In the genomic region with DNA sequence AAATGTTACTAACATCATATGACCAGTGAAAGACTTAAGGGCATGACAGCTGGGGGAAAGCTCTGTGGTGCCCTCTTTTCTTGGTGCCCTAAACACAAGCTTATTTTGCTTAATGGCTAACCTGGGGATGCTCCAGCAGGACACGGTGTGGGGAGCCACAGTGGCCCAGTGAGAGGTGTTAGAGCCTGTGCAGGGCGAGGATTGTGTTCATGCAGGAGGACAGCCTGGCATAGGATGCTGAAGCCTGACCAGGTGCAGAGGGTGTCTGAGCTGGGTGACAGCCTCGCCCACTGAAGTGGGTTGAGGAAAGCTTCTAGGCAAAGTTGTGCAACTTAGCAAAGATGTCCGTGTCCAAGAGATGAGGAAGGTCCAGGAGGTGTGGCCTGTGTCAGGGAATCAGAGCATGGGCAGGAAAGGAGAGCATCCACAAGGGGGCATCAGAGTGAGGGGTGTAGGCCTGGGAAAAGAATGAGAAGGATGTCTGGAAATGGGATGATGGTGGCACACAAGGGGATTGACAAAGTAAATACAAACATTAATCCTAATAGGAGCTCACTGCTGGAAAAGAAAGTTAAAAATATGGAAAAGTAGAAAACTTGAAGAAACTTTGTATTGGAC, we compare ENCODE assay signal across 9 cellular contexts. TPM values are rescaled to one million over a fixed set of nuclear protein-coding genes. Genes with fewer than 3 reads are reported as not detected.
DNase-seq lines count a peak whose midpoint lies in the region; ATAC-seq and TF ChIP-seq lines count a peak whose summit lies in the region.
"Had no signal": no experiment of that assay in that cellular context is flagged by ENCODE, and none has a peak within 500 bp of the region (broad histone marks: within the 10 kb centered on the region; RNA-seq: fewer than 3 reads in every experiment).

No MANE protein-coding gene starts in this region.

- intact Hi-C loops in PC-9 (cut with micrococcal nuclease; ENCODE audit: unreplicated experiment) = loop anchor here (2.0 kb wide), 1 partner anchor 214 kb away; no protein-coding TSS in a partner anchor

- no peaks in the 10 kb centered on the region for H3K9me3 Mint-ChIP-seq in CD4-positive, CD25-positive, alpha-beta regulatory T cell
- H3K9me3 Mint-ChIP-seq in activated naive CD4-positive, alpha-beta T cell treated with anti-CD3 and anti-CD28 coated beads, Interleukin-2, amount 10 ng/mL, durations not matched to agents 7 days and 5 days = no peaks in the 10 kb centered on the region
- H3K9me3 Mint-ChIP-seq: stimulated activated naive CD8-positive, alpha-beta T cell treated with anti-CD3 and anti-CD28 coated beads, Interleukin-15, Interleukin-2, amounts not matched to agents 100 ng/mL and 50 ng/mL, for 24 hours had no signal

- no peaks in the 10 kb centered on the region for H3K4me1 ChIP-seq in CD4-positive, CD25-positive, alpha-beta regulatory T cell (ENCODE audit: control insufficient read depth, insufficient read depth, low read length, poor library complexity, severe bottlenecking)
- no peaks in the 10 kb centered on the region for H3K4me1 ChIP-seq in PC-9 (replicated peaks; ENCODE audit: insufficient read depth)

- no peak overlapping the region for H2AFZ ChIP-seq in PC-9

- H3K4me3 ChIP-seq in CD4-positive, CD25-positive, alpha-beta regulatory T cell (ENCODE audit: low read depth, low read length) = no peak overlapping the region
- no peak overlapping the region for H3K4me3 ChIP-seq in PC-9

- H3K36me3 ChIP-seq in CD4-positive, CD25-positive, alpha-beta regulatory T cell (ENCODE audit: control insufficient read depth, insufficient read depth, low read length) = no peaks in the 10 kb centered on the region
- no peaks in the 10 kb centered on the region for H3K36me3 ChIP-seq in PC-9 (ENCODE audit: low read depth)

- peak in 2 of 3 donors; percentile 11 to 45 for DNase-seq in CD4-positive, CD25-positive, alpha-beta regulatory T cell
- DNase-seq in PC-9 = peak; percentile 33 to 41
- peak; percentile 63 for DNase-seq in activated naive CD4-positive, alpha-beta T cell treated with anti-CD3 and anti-CD28 coated beads, Interleukin-2, amount 10 ng/mL, durations not matched to agents 7 days and 5 days
- DNase-seq in iPS-NIHi7 (ENCODE audit: extremely low spot score) = peak; percentile 80
- DNase-seq in stimulated activated CD4-positive, alpha-beta T cell treated with anti-CD3 and anti-CD28 coated beads, TNF-alpha, amount 100 ng/mL, for 24 hours (ENCODE audit: low read depth in 3 of 3) = peak; percentile 4 to 30 (median 7)
- no peak for DNase-seq in occipital lobe (lab: John Stamatoyannopoulos, UW)

- peaks cover 27% of the 10 kb centered on the region for H3K27me3 Mint-ChIP-seq in CD4-positive, CD25-positive, alpha-beta regulatory T cell
- peaks cover 5% of the 10 kb centered on the region for H3K27me3 Mint-ChIP-seq in activated naive CD4-positive, alpha-beta T cell treated with anti-CD3 and anti-CD28 coated beads, Interleukin-2, amount 10 ng/mL, durations not matched to agents 7 days and 5 days
- H3K27me3 Mint-ChIP-seq: stimulated activated naive CD8-positive, alpha-beta T cell treated with anti-CD3 and anti-CD28 coated beads, Interleukin-15, Interleukin-2, amounts not matched to agents 100 ng/mL and 50 ng/mL, for 24 hours had no signal

- peak in 1 of 2 donors; percentile 37 for ATAC-seq in CD4-positive, CD25-positive, alpha-beta regulatory T cell (ENCODE audit: low read depth in 2 of 2)
- ATAC-seq in GM21529 (IDR thresholded peaks at IDR 0.05; ENCODE audit: unreplicated experiment) (peak; percentile 47), GM21528 (IDR thresholded peaks at IDR 0.05; ENCODE audit: low FRiP score, unreplicated experiment) (no peak)

- H3K27ac Mint-ChIP-seq in CD4-positive, CD25-positive, alpha-beta regulatory T cell = no peak overlapping the region
- H3K27ac Mint-ChIP-seq in activated naive CD4-positive, alpha-beta T cell treated with anti-CD3 and anti-CD28 coated beads, Interleukin-2, amount 10 ng/mL, durations not matched to agents 7 days and 5 days = no peak overlapping the region
- H3K27ac Mint-ChIP-seq: stimulated activated naive CD8-positive, alpha-beta T cell treated with anti-CD3 and anti-CD28 coated beads, Interleukin-15, Interleukin-2, amounts not matched to agents 100 ng/mL and 50 ng/mL, for 24 hours had no signal

- no TSS peak for BruUV-seq in PC-9 (replicated peaks; lab: Mats Ljungman, UMichigan)

- no peaks in the 10 kb centered on the region for H3F3A ChIP-seq in PC-9 (ENCODE audit: insufficient read depth, low read depth)

- H3K4me3 Mint-ChIP-seq in CD4-positive, CD25-positive, alpha-beta regulatory T cell = no peak overlapping the region
- no peak overlapping the region for H3K4me3 Mint-ChIP-seq in activated naive CD4-positive, alpha-beta T cell treated with anti-CD3 and anti-CD28 coated beads, Interleukin-2, amount 10 ng/mL, durations not matched to agents 7 days and 5 days
- H3K4me3 Mint-ChIP-seq: stimulated activated naive CD8-positive, alpha-beta T cell treated with anti-CD3 and anti-CD28 coated beads, Interleukin-15, Interleukin-2, amounts not matched to agents 100 ng/mL and 50 ng/mL, for 24 hours had no signal

- H3K4me1 Mint-ChIP-seq in CD4-positive, CD25-positive, alpha-beta regulatory T cell = no peaks in the 10 kb centered on the region
- H3K4me1 Mint-ChIP-seq in activated naive CD4-positive, alpha-beta T cell treated with anti-CD3 and anti-CD28 coated beads, Interleukin-2, amount 10 ng/mL, durations not matched to agents 7 days and 5 days = no peaks in the 10 kb centered on the region

- TF ChIP-seq CTCF in PC-9 (conservative IDR thresholded peaks at IDR 0.05) = peak; percentile 66

- no peaks in the 10 kb centered on the region for H3K9me2 ChIP-seq in PC-9 (ENCODE audit: insufficient read depth)

- H3K36me3 Mint-ChIP-seq in CD4-positive, CD25-positive, alpha-beta regulatory T cell = no peaks in the 10 kb centered on the region
- H3K36me3 Mint-ChIP-seq in activated naive CD4-positive, alpha-beta T cell treated with anti-CD3 and anti-CD28 coated beads, Interleukin-2, amount 10 ng/mL, durations not matched to agents 7 days and 5 days = no peaks in the 10 kb centered on the region

- no peak overlapping the region for H3K27ac ChIP-seq in CD4-positive, CD25-positive, alpha-beta regulatory T cell (ENCODE audit: insufficient read depth, low read length, poor library complexity, severe bottlenecking)
- H3K27ac ChIP-seq in PC-9 = no peak overlapping the region

- no peaks in the 10 kb centered on the region for H3K79me2 ChIP-seq in PC-9 (ENCODE audit: low read depth)

- POLR2A ChIA-PET in PC-9 (lab: Charles Lee; ENCODE audit: unreplicated experiment) = no interaction called here

- CTCF ChIA-PET in PC-9 (lab: Charles Lee) = interaction anchor here (0.6 kb wide), 1 partner anchor 1340 kb away, joined by 3 read pairs; no protein-coding TSS in a partner anchor
- CTCF ChIA-PET in activated naive CD4-positive, alpha-beta T cell treated with anti-CD3 and anti-CD28 coated beads, Interleukin-2, amount 10 ng/mL, durations not matched to agents 7 days and 5 days (lab: Charles Lee) = interaction anchor here (0.6 to 4.0 kb wide), 23 partner anchors 15 to 376 kb away, joined by 3 to 26 read pairs (median 3); no protein-coding TSS in a partner anchor

- H3K4me2 ChIP-seq in PC-9 = no peak overlapping the region

- H3K9me3 ChIP-seq in CD4-positive, CD25-positive, alpha-beta regulatory T cell (ENCODE audit: control insufficient read depth in 2 of 2, low read length in 2 of 2) = no peaks in the 10 kb centered on the region
- H3K9me3 ChIP-seq in PC-9 (ENCODE audit: insufficient read depth, low read depth) = no peaks in the 10 kb centered on the region

- peaks cover 3% of the 10 kb centered on the region for H3K27me3 ChIP-seq in CD4-positive, CD25-positive, alpha-beta regulatory T cell (ENCODE audit: control insufficient read depth, insufficient read depth, low read length)
- no peaks in the 10 kb centered on the region for H3K27me3 ChIP-seq in PC-9 (ENCODE audit: insufficient read depth, low read depth)

- no peaks in the 10 kb centered on the region for H4K20me1 ChIP-seq in PC-9 (ENCODE audit: insufficient read depth)

RNA-seq across cellular contexts. Expression of gene SLC17A4, which starts 33.9 kb away (rescaled TPM):
- total RNA-seq in CD4-positive, CD25-positive, alpha-beta regulatory T cell = not detected
- not detected for polyA plus RNA-seq in CD4-positive, CD25-positive, alpha-beta regulatory T cell
- total RNA-seq in PC-9 (2021) = 0.13 TPM in 1 of 2 replicates, not detected in the other
- total RNA-seq in occipital lobe = not detected

RNA-seq across cellular contexts. Expression of gene SLC17A1, which starts 43.4 kb away (rescaled TPM):
- total RNA-seq in CD4-positive, CD25-positive, alpha-beta regulatory T cell = not detected
- not detected for polyA plus RNA-seq in CD4-positive, CD25-positive, alpha-beta regulatory T cell
- not detected in 2 replicates for total RNA-seq in PC-9 (2021)
- total RNA-seq in occipital lobe = not detected
